Comparison of ENCODE assay signal across 8 cellular contexts in the genomic region with DNA sequence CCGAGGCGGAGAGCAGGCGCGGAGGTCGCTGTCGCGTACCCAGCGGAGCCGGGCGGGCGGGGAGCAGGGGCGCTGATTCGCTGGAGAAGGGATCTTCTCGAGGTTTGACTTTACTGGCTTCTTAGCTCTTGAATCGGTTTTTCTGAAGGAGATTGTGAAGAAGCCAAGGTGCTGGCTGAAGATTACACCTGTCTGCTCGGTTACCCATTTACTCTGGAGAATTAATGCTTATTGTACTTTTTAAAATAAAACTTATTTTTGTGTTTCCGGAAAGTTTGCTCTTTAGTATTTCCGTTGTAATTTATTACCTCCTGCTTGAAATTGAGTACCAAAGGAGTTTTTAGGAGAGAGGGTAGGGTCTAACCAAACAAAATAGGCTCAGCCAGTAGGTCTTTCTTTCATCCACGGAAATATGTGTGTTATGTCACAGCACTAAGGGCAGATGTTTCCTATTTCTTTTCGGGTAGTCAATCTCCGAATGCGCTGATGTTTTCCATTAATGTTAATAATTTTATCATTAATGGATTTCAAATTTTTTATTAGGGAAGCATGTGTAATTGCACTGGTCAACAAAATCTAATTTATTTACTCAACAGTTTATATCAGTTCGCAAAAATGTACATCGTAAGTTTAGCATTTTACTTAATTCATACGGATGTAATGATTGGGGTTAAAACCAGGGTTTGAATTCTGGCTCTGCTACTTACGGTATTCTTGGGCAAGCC. TPM values are rescaled to one million over a fixed set of nuclear protein-coding genes. Genes with fewer than 3 reads are reported as not detected.
A peak's percentile ranks its signal among the peaks of the same experiment; 100 is the strongest.
DNase-seq lines count a peak whose midpoint lies in the region; ATAC-seq lines count a peak whose summit lies in the region.

No MANE protein-coding gene starts in this region.

- no peak overlapping the region for H3K4ac ChIP-seq in neuronal stem cell (ENCODE audit: low read length)

- peak overlapping the region; percentile 46 for H3K23ac ChIP-seq in neuronal stem cell (ENCODE audit: low read depth, low read length, poor library complexity)

- no peaks in the 10 kb centered on the region for H3K27me3 Mint-ChIP-seq in effector memory CD8-positive, alpha-beta T cell

- no peak overlapping the region for H2BK12ac ChIP-seq in neuronal stem cell (ENCODE audit: low read length)

- no peak overlapping the region for H2BK120ac ChIP-seq in neuronal stem cell (ENCODE audit: low read depth, low read length)

- DNase-seq in GM03348 (ENCODE audit: low spot score) (peak; percentile 6), NT2/D1 (ENCODE audit: low read depth, low spot score) (no peak), neuronal stem cell (ENCODE audit: low spot score) (no peak), NCI-H1105 treated with DMSO at 0.1 percent for 48 hours (lab: John Stamatoyannopoulos, UW) (no peak), NCI-H748 treated with DMSO at 0.1 percent for 48 hours (lab: John Stamatoyannopoulos, UW) (no peak), NCI-H1930 (lab: John Stamatoyannopoulos, UW) (no peak), islet precursor cell (no peak)
- DNase-seq in effector memory CD8-positive, alpha-beta T cell: no peak

- no peak overlapping the region for H4K91ac ChIP-seq in neuronal stem cell (ENCODE audit: low read depth, low read length, poor library complexity)

- no peaks in the 10 kb centered on the region for H3K9me3 Mint-ChIP-seq in effector memory CD8-positive, alpha-beta T cell

- no peaks in the 10 kb centered on the region for H3K4me1 ChIP-seq in NT2/D1 (ENCODE audit: insufficient read depth, insufficient read length)
- H3K4me1 ChIP-seq in neuronal stem cell (ENCODE audit: control insufficient read depth in 2 of 2, insufficient read depth in 1 of 2, low read depth in 1 of 2, low read length in 2 of 2): peaks cover 0 to 9% of the 10 kb centered on the region in 2 donors

- no peaks in the 10 kb centered on the region for H3K9me3 ChIP-seq in NT2/D1 (ENCODE audit: insufficient read depth, low read length)
- peaks cover 0 to 10% of the 10 kb centered on the region in 2 donors for H3K9me3 ChIP-seq in neuronal stem cell (replicated peaks in 1 of 2; ENCODE audit: control insufficient read depth in 2 of 2, insufficient read depth in 1 of 2, low read depth in 1 of 2, low read length in 2 of 2)

- no peak overlapping the region for H3K14ac ChIP-seq in neuronal stem cell (ENCODE audit: low read length)

- H3K9ac ChIP-seq in NT2/D1 (ENCODE audit: insufficient read length, low read depth) (peak overlapping the region; percentile 57), neuronal stem cell (ENCODE audit: low read depth, low read length, poor library complexity) (peak overlapping the region; percentile 44)

- H3K36me3 Mint-ChIP-seq in effector memory CD8-positive, alpha-beta T cell (ENCODE audit: insufficient read depth): peaks cover 16% of the 10 kb centered on the region

- H3K4me3 ChIP-seq in NT2/D1 (ENCODE audit: insufficient read length, low read depth) (peak overlapping the region; percentile 93), neuronal stem cell (ENCODE audit: low read length in 2 of 2) (peak overlapping the region; percentile 85 to 92)

- peak overlapping the region; percentile 96 to 97 for H3K4me3 Mint-ChIP-seq in effector memory CD8-positive, alpha-beta T cell

- peak overlapping the region; percentile 96 to 98 for H3K27ac Mint-ChIP-seq in effector memory CD8-positive, alpha-beta T cell

- H2AFZ ChIP-seq in neuronal stem cell (ENCODE audit: low read length): peak overlapping the region; percentile 98

- H3K4me1 Mint-ChIP-seq in effector memory CD8-positive, alpha-beta T cell (ENCODE audit: low read depth in 2 of 2): peaks cover 22 to 31% of the 10 kb centered on the region in 2 donors

- peaks cover 16% of the 10 kb centered on the region for H3K36me3 ChIP-seq in NT2/D1 (ENCODE audit: insufficient read depth, insufficient read length, low read length)
- peaks cover 0 to 10% of the 10 kb centered on the region in 2 donors for H3K36me3 ChIP-seq in neuronal stem cell (replicated peaks in 1 of 2; ENCODE audit: control insufficient read depth in 2 of 2, insufficient read depth in 2 of 2, low read length in 2 of 2)

- WGBS in neuronal stem cell (ENCODE audit: extremely low coverage in 2 of 2, insufficient read length in 2 of 2, insufficient replicate concordance in 1 of 2), 2 donors: no CpG with 5 or more reads among the region's 26 CpGs

- H3K18ac ChIP-seq in neuronal stem cell (ENCODE audit: low read length): peak overlapping the region; percentile 95

- H3K79me1 ChIP-seq in neuronal stem cell (ENCODE audit: low read depth, low read length): no peaks in the 10 kb centered on the region

- H3K27ac ChIP-seq in neuronal stem cell (replicated peaks; ENCODE audit: low read length): peak overlapping the region; percentile 99

- H2AK5ac ChIP-seq in neuronal stem cell (ENCODE audit: low read depth, low read length): no peak overlapping the region

- peak overlapping the region; percentile 82 for H2BK5ac ChIP-seq in neuronal stem cell (ENCODE audit: low read length)

- no peak for ATAC-seq in effector memory CD8-positive, alpha-beta T cell (replicated peaks)

- peak overlapping the region; percentile 64 for H2BK15ac ChIP-seq in neuronal stem cell (ENCODE audit: low read length)

- peak overlapping the region; percentile 69 for H3K4me2 ChIP-seq in neuronal stem cell (ENCODE audit: insufficient read depth, low read length, poor library complexity, severe bottlenecking)

- H4K8ac ChIP-seq in neuronal stem cell (ENCODE audit: low read depth, low read length): no peak overlapping the region

- H3K27me3 ChIP-seq in NT2/D1 (ENCODE audit: insufficient read depth, insufficient read length): no peaks in the 10 kb centered on the region
- H3K27me3 ChIP-seq in neuronal stem cell (ENCODE audit: control insufficient read depth in 3 of 3, insufficient read depth in 3 of 3, low read depth in 1 of 3, low read length in 3 of 3): no peaks in the 10 kb centered on the region

RNA-seq across cellular contexts. Expression of a gene that starts 0.5 kb away (rescaled TPM):
- polyA plus RNA-seq in neuronal stem cell (2013, experiment 1 of 2): 300 TPM
- 297 TPM for polyA plus RNA-seq in neuronal stem cell (2013, experiment 2 of 2)

RNA-seq across cellular contexts. Expression of a gene that starts 0.7 kb away (rescaled TPM):
- 9.9 TPM for polyA plus RNA-seq in neuronal stem cell (2013, experiment 1 of 2)
- 13.4 TPM for polyA plus RNA-seq in neuronal stem cell (2013, experiment 2 of 2)

RNA-seq across cellular contexts. Expression of a gene that starts 27.8 kb away (rescaled TPM):
- 74.4 TPM for polyA plus RNA-seq in neuronal stem cell (2013, experiment 1 of 2)
- polyA plus RNA-seq in neuronal stem cell (2013, experiment 2 of 2): 75.3 TPM
